Comparison of ENCODE assay signal across 1 cellular context in the genomic region with DNA sequence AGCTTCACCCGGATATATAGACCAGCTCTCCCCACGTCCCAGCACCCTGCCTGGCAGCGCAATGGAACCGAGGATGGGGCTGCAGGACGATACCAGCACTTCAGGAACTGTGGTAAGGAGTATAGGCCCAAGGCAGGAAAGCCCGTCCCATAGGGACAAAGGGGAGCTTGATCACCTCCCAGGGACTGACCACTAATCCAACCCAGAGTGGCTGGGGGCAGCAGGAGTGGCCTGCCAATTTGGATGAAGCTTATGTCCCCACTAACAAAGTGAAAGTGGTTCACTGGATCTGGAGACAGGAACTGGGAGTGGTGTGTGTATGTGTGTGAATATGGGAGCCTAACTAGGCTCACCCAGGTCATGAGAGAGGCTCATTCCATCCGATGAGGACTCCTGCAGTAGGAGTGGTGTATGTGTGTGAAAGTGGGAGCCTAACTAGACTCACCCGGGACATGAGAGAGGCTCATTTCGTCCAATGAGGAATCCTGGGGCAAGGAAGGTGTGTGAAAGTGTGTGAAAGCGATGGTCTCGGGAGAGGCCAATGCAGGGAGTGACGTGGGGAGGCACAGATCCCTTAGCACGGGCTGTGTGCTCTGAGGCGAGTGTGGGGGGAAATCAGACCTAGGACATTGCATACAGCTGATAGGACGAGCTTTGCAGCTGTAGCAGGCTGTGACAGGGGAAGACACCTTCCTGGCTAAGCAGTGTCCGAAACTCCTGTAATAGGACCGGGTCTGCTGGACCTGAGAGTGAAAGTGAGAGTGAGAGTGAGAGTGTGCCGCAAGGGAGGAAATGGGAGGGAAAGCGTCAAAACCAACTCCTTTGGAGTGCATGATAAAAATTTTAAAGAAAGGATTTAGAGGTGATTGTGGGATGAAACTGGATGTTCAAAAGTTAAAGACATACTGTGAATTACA.
TF ChIP-seq lines count a peak whose summit lies in the region.

No MANE protein-coding gene starts in this region.

TF ChIP-seq in HepG2, 621 proteins besides CTCF, POLR2A, EP300 and RAD21 (continued from another document):
- TF ChIP-seq, protein P1, sequence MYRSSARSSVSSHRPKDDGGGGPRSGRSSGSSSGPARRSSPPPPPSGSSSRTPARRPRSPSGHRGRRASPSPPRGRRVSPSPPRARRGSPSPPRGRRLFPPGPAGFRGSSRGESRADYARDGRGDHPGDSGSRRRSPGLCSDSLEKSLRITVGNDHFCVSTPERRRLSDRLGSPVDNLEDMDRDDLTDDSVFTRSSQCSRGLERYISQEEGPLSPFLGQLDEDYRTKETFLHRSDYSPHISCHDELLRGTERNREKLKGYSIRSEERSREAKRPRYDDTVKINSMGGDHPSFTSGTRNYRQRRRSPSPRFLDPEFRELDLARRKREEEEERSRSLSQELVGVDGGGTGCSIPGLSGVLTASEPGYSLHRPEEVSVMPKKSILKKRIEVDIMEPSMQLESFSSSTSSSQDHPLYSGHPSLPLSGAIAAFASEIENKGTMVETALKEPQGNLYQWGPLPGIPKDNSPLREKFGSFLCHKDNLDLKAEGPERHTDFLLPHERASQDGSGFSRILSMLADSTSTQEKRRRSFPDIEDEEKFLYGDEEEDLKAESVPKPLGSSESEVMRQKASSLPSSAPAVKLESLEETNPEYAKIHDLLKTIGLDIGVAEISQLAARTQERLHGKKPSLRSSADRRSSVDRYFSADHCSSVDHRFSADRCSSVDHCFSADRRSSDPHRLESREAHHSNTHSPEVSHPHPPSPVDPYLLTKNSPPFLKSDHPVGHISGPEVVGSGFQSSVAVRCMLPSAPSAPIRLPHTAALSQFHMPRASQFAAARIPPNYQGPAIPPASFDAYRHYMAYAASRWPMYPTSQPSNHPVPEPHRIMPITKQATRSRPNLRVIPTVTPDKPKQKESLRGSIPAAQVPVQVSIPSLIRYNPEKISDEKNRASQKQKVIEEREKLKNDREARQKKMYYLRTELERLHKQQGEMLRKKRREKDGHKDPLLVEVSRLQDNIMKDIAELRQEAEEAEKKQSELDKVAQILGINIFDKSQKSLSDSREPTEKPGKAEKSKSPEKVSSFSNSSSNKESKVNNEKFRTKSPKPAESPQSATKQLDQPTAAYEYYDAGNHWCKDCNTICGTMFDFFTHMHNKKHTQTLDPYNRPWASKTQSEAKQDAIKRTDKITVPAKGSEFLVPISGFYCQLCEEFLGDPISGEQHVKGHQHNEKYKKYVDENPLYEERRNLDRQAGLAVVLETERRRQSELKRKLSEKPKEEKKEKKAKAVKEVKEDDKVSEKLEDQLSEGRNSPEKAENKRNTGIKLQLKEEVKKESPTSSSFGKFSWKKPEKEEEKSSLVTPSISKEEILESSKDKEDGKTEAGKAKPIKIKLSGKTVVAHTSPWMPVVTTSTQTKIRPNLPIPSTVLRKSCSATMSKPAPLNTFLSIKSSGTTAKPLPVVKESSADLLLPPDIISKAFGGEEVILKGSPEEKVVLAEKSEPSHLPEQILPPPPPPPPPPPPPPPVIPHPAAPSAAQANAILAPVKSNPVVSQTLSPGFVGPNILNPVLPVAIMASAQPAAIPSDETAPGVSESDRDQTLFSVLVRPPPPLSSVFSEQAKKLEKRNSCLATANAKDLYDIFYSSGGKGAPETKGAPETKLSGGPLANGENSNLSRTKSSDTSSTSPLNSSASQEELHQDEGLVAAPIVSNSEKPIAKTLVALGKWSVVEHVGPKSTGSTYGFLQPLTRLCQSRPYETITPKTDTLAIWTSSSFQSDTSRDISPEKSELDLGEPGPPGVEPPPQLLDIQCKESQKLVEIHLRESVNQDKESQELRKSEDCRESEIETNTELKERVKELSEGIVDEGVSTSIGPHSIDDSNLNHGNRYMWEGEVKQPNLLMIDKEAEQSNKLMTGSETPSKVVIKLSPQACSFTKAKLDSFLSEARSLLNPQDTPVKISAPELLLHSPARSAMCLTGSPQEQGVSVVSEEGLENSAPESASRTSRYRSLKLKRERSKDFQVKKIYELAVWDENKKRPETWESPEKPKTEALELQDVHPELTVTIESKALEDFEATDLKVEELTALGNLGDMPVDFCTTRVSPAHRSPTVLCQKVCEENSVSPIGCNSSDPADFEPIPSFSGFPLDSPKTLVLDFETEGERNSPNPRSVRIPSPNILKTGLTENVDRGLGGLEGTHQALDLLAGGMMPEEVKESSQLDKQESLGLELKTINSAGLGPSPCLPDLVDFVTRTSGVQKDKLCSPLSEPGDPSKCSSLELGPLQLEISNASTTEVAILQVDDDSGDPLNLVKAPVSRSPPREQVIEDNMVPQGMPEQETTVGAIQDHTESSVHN (CRISPR knock-in tag; IDR thresholded peaks at IDR 0.05) = no peak
- TF ChIP-seq ARHGAP35 (CRISPR knock-in tag; IDR thresholded peaks at IDR 0.05; ENCODE audit: borderline replicate concordance) (no peak), NFKB2 (CRISPR knock-in tag; IDR thresholded peaks at IDR 0.05; ENCODE audit: borderline replicate concordance) (no peak)
